ENCODE assay signal across 27 cellular contexts in genomic region chr7:95296456-95296855, GRCh38. TPM values are rescaled to one million over a fixed set of nuclear protein-coding genes. Genes with fewer than 3 reads are reported as not detected.
DNase-seq lines count a peak whose midpoint lies in the region; ATAC-seq and TF ChIP-seq lines count a peak whose summit lies in the region.
"Had no signal": no experiment of that assay in that cellular context is flagged by ENCODE, and none has a peak within 500 bp of the region (broad histone marks: within the 10 kb centered on the region; RNA-seq: fewer than 3 reads in every experiment).

No MANE protein-coding gene starts in this region.

- peaks cover 17% of the 10 kb centered on the region for H3F3A ChIP-seq in neural cell (ENCODE audit: insufficient read depth, low read length, poor library complexity, severe bottlenecking)

- no peaks in the 10 kb centered on the region for H3K27me3 ChIP-seq in neural cell (ENCODE audit: insufficient read depth, low read depth, low read length)
- H3K27me3 ChIP-seq: BE2C, BLaER1 had no signal

- H3K9me3 ChIP-seq in neural cell (ENCODE audit: low read length), result no peaks in the 10 kb centered on the region
- H3K9me3 ChIP-seq: BE2C, BLaER1 had no signal

- no peaks in the 10 kb centered on the region for H4K20me1 ChIP-seq in neural cell (ENCODE audit: insufficient read depth)
- H4K20me1 ChIP-seq: BLaER1 had no signal

- TF ChIP-seq CTCF in 22Rv1 (IDR thresholded peaks at IDR 0.05), result no peak
- no peak for TF ChIP-seq CTCF in neural cell (IDR thresholded peaks at IDR 0.05; ENCODE audit: poor library complexity, severe bottlenecking)

- H3K4me3 ChIP-seq in neural cell (ENCODE audit: low read length), result peak overlapping the region; percentile 36
- H3K4me3 ChIP-seq: BLaER1, GM12878 had no signal

- peak; percentile 36 for TF ChIP-seq RAD21 in neural cell (conservative IDR thresholded peaks at IDR 0.05)

- H3K36me3 ChIP-seq in neural cell (ENCODE audit: insufficient read depth, low read length), result no peaks in the 10 kb centered on the region
- H3K36me3 ChIP-seq: BE2C, BLaER1 had no signal

- H3K9me2 ChIP-seq in neural cell (ENCODE audit: insufficient read depth, low read length), result no peaks in the 10 kb centered on the region

- no peaks in the 10 kb centered on the region for H3K79me2 ChIP-seq in neural cell (replicated peaks; ENCODE audit: insufficient read depth, low read length)

- no peak overlapping the region for H2AFZ ChIP-seq in neural cell (ENCODE audit: low read depth, low read length)

- H3K27ac ChIP-seq in 22Rv1 (0 out of 2 replicates have a peak overlapping the region, but pooled peaks have one; percentile 7), neural cell (ENCODE audit: low read length) (peak overlapping the region; percentile 97)
- H3K27ac ChIP-seq: BLaER1 had no signal

- peak overlapping the region; percentile 52 for H3K4me2 ChIP-seq in neural cell (ENCODE audit: low read length)
- H3K4me2 ChIP-seq: BLaER1 had no signal

- TF ChIP-seq EP300 in neural cell (conservative IDR thresholded peaks at IDR 0.05; ENCODE audit: poor library complexity, severe bottlenecking), result peak; percentile 97

- no peak for DNase-seq in left lobe of liver (ENCODE audit: low spot score)
- no peak for DNase-seq in activated CD4-positive, alpha-beta T cell treated with anti-CD3 and anti-CD28 coated beads, Interleukin-2, amount 50 U/mL, for 1 hour
- DNase-seq: 8988T; ACHN; BE2C; C1 segment of cervical spinal cord; CD4-positive, alpha-beta memory T cell; CD4-positive, CD25-positive, alpha-beta regulatory T cell; CD8-positive, alpha-beta memory T cell; COR-L47; DMS 273 treated with DMSO at 0.1 percent for 48 hours; DMS153; DMS53; DMS79; DND-41; EL; GDM1 had no signal

- ATAC-seq in left lobe of liver (peak; percentile 40), HG03342 (IDR thresholded peaks at IDR 0.05; ENCODE audit: unreplicated experiment) (no peak)
- ATAC-seq: GM12878 had no signal

- peak overlapping the region; percentile 65 for H3K9ac ChIP-seq in neural cell (ENCODE audit: low read length)
- H3K9ac ChIP-seq: BLaER1 had no signal

TF ChIP-seq in neural cell, 6 proteins besides CTCF, POLR2A, EP300 and RAD21:
- peak; percentile 62 for TF ChIP-seq POLR2AphosphoS5 (IDR thresholded peaks at IDR 0.05)
- peak; percentile 70 for TF ChIP-seq REST (IDR thresholded peaks at IDR 0.05; ENCODE audit: borderline replicate concordance)
- TF ChIP-seq SMC3 (conservative IDR thresholded peaks at IDR 0.05; ENCODE audit: poor library complexity), result no peak

RNA-seq across cellular contexts. Expression of gene PON1, which starts 27.9 kb away (rescaled TPM):
- total RNA-seq in left lobe of liver, result 465 TPM
- polyA plus RNA-seq in neural cell, result 0.25 TPM in 1 of 2 replicates, not detected in the other
- not detected in 2 replicates for polyA minus RNA-seq in neural cell
- total RNA-seq: A673; CD4-positive, alpha-beta memory T cell; CD4-positive, CD25-positive, alpha-beta regulatory T cell; CD8-positive, alpha-beta memory T cell; Daoy; G401 had no signal
- polyA plus RNA-seq: AG04450; CD14-positive monocyte; CD4-positive, alpha-beta memory T cell; CD4-positive, CD25-positive, alpha-beta regulatory T cell; CD8-positive, alpha-beta memory T cell had no signal
